In the genomic region with DNA sequence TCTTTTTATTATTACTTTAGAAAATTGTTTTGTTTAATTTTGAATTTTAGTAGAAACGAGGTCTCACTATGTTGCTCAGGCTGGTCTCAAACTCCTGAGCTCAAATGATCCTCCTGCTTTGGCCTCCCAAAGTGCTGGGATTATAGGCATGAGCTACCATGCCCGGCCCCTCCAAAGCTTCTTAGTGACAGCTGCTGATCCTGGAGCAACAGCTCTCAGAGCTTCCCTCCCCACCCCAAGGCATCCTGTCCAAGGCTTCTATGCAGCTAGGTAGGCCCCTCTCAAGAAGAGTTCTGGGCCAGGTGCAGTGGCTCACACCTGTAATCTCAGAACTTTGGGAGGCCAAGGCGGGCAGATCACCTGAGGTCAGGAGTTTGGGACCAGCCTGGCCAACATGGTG, we compare ENCODE assay signal across 1 cellular context. TPM values are rescaled to one million over a fixed set of nuclear protein-coding genes. Genes with fewer than 3 reads are reported as not detected.
"Had no signal": no experiment of that assay in that cellular context is flagged by ENCODE, and none has a peak within 500 bp of the region (broad histone marks: within the 10 kb centered on the region; RNA-seq: fewer than 3 reads in every experiment).

No MANE protein-coding gene starts in this region.

RNA-seq across cellular contexts. Expression of a gene that starts 32.3 kb away (rescaled TPM):
- total RNA-seq: activated CD8-positive, alpha-beta memory T cell treated with anti-CD3 and anti-CD28 coated beads for 36 hours had no signal
